7 cellular contexts compared by ENCODE assay signal in genomic region chr21:6034820-6035473, GRCh38.
DNase-seq lines count a peak whose midpoint lies in the region; ATAC-seq and TF ChIP-seq lines count a peak whose summit lies in the region.
"Not testable (repeated sequence)": the region's sequence is repeated elsewhere in the genome, so short reads cannot be mapped to it uniquely, and the experiment has no call there.

No MANE protein-coding gene starts in this region.

- not testable (repeated sequence) for H3K36me3 Mint-ChIP-seq in GM23338 (ENCODE audit: low read depth); activated B cell treated with CpG ODN at 0.5 μM for 24 hours (ENCODE audit: low read depth); stimulated activated memory B cell treated with anti-CD40 and anti-IgM and Interleukin-4, amounts not matched to agents 10 μg/mL and 1 μg/mL and 100 μg/mL, for 72 hours

- not testable (repeated sequence) for H3K27me3 Mint-ChIP-seq in GM23338 (ENCODE audit: insufficient read depth, low read depth, poor library complexity); activated B cell treated with CpG ODN at 0.5 μM for 24 hours; stimulated activated memory B cell treated with anti-CD40 and anti-IgM and Interleukin-4, amounts not matched to agents 10 μg/mL and 1 μg/mL and 100 μg/mL, for 72 hours

- not testable (repeated sequence) for H3K9me3 Mint-ChIP-seq in GM23338; activated B cell treated with CpG ODN at 0.5 μM for 24 hours; stimulated activated memory B cell treated with anti-CD40 and anti-IgM and Interleukin-4, amounts not matched to agents 10 μg/mL and 1 μg/mL and 100 μg/mL, for 72 hours

- not testable (repeated sequence) for H3K36me3 ChIP-seq in GM23338 (ENCODE audit: insufficient read depth); right lobe of liver

- ATAC-seq in GM23338 (peak; percentile 83), activated B cell treated with CpG ODN at 0.5 μM for 24 hours (ENCODE audit: low read depth) (peak; percentile 68), esophagus mucosa (peak; percentile 54), left ventricle myocardium superior (peak; percentile 53), right lobe of liver (peak; percentile 72 to 85 (median 82)), omental fat pad (ENCODE audit: low FRiP score) (peak; percentile 84)
- ATAC-seq in stimulated activated memory B cell treated with anti-CD40 and anti-IgM and Interleukin-4, amounts not matched to agents 10 μg/mL and 1 μg/mL and 100 μg/mL, for 72 hours, result peak; percentile 57

- H2AFZ ChIP-seq in GM23338, result not testable (repeated sequence)

- not testable (repeated sequence) for H3K27me3 ChIP-seq in GM23338 (ENCODE audit: insufficient read depth); right lobe of liver

- not testable (repeated sequence) for TF ChIP-seq POLR2A in right lobe of liver (IDR thresholded peaks at IDR 0.05)

- intact Hi-C loops in activated B cell treated with CpG ODN at 0.5 μM for 24 hours (cut with micrococcal nuclease); left ventricle myocardium superior (cut with micrococcal nuclease); right lobe of liver (cut with DNase I): not testable (repeated sequence)

- not testable (repeated sequence) for H3K79me2 ChIP-seq in GM23338 (replicated peaks; ENCODE audit: insufficient read depth)

- H3K9me3 ChIP-seq in right lobe of liver, result not testable (repeated sequence)

- POLR2A ChIA-PET in activated B cell treated with CpG ODN at 0.5 μM for 24 hours (lab: Charles Lee), result not testable (repeated sequence)

- H3K4me3 Mint-ChIP-seq in GM23338; activated B cell treated with CpG ODN at 0.5 μM for 24 hours; stimulated activated memory B cell treated with anti-CD40 and anti-IgM and Interleukin-4, amounts not matched to agents 10 μg/mL and 1 μg/mL and 100 μg/mL, for 72 hours: not testable (repeated sequence)

- not testable (repeated sequence) for H3K4me1 Mint-ChIP-seq in GM23338; activated B cell treated with CpG ODN at 0.5 μM for 24 hours; stimulated activated memory B cell treated with anti-CD40 and anti-IgM and Interleukin-4, amounts not matched to agents 10 μg/mL and 1 μg/mL and 100 μg/mL, for 72 hours

- not testable (repeated sequence) for H3K27ac Mint-ChIP-seq in GM23338; activated B cell treated with CpG ODN at 0.5 μM for 24 hours; stimulated activated memory B cell treated with anti-CD40 and anti-IgM and Interleukin-4, amounts not matched to agents 10 μg/mL and 1 μg/mL and 100 μg/mL, for 72 hours

- H3K4me1 ChIP-seq in GM23338 (ENCODE audit: insufficient read depth); right lobe of liver: not testable (repeated sequence)

- H3K4me2 ChIP-seq in GM23338, result not testable (repeated sequence)

- WGBS in right lobe of liver (ENCODE audit: insufficient coverage, low coverage, low lambda C conversion rate, missing lambda C conversion rate), result no CpG with 5 or more reads among the region's 15 CpGs

- TF ChIP-seq CTCF in GM23338 (conservative IDR thresholded peaks at IDR 0.05; ENCODE audit: low read depth in 2 of 2); activated B cell treated with CpG ODN at 0.5 μM for 24 hours (IDR thresholded peaks at IDR 0.05); right lobe of liver (IDR thresholded peaks at IDR 0.05); omental fat pad (IDR thresholded peaks at IDR 0.05): not testable (repeated sequence)

- DNase-seq in GM23338 (ENCODE audit: low spot score); activated B cell treated with CpG ODN at 0.5 μM for 24 hours; left ventricle myocardium superior; right lobe of liver; omental fat pad (ENCODE audit: low spot score): not testable (repeated sequence)

- not testable (repeated sequence) for H3K4me3 ChIP-seq in GM23338, right lobe of liver

- not testable (repeated sequence) for H3K27ac ChIP-seq in GM23338 (ENCODE audit: low read depth); right lobe of liver

- H3F3A ChIP-seq in GM23338 (replicated peaks; ENCODE audit: low read depth), result not testable (repeated sequence)

- not testable (repeated sequence) for H4K20me1 ChIP-seq in GM23338 (replicated peaks; ENCODE audit: insufficient read depth)

- H3K9me2 ChIP-seq in GM23338 (ENCODE audit: insufficient read depth), result not testable (repeated sequence)

- CTCF ChIA-PET in activated B cell treated with CpG ODN at 0.5 μM for 24 hours (lab: Charles Lee), result not testable (repeated sequence)
